ENCODE assay signal across 2 cellular contexts in genomic region chr11:45182902-45183301, GRCh38.
TF ChIP-seq lines count a peak whose summit lies in the region.

No MANE protein-coding gene starts in this region.

TF ChIP-seq in HCT116, 20 proteins besides CTCF, POLR2A, EP300 and RAD21:
- TF ChIP-seq FOSL1 (IDR thresholded peaks at IDR 0.05; ENCODE audit: low read depth) = no peak
- TF ChIP-seq SP1 (IDR thresholded peaks at IDR 0.05; ENCODE audit: low read depth) = no peak
- TF ChIP-seq MAX (IDR thresholded peaks at IDR 0.05) = no peak
- TF ChIP-seq POLR2AphosphoS5 (IDR thresholded peaks at IDR 0.05; ENCODE audit: low read depth, low read length) = no peak
- TF ChIP-seq CEBPB (IDR thresholded peaks at IDR 0.05; ENCODE audit: low read depth) = no peak
- TF ChIP-seq ZFX (IDR thresholded peaks at IDR 0.05) = no peak
- no peak for TF ChIP-seq SIN3A (IDR thresholded peaks at IDR 0.05; ENCODE audit: low read depth)
- TF ChIP-seq CBX3 (IDR thresholded peaks at IDR 0.05; ENCODE audit: low read depth) = no peak
- no peak for TF ChIP-seq ELF1 (IDR thresholded peaks at IDR 0.05; ENCODE audit: borderline replicate concordance, low read depth)
- TF ChIP-seq YY1 (IDR thresholded peaks at IDR 0.05; ENCODE audit: extremely low read depth, insufficient replicate concordance, low read depth, low read length) = no peak
- no peak for TF ChIP-seq ATF3 (IDR thresholded peaks at IDR 0.05)
- TF ChIP-seq TCF7L2 (IDR thresholded peaks at IDR 0.05; ENCODE audit: borderline replicate concordance, extremely low read depth, insufficient read depth, insufficient read length) = no peak
- TF ChIP-seq EZH2 (IDR thresholded peaks at IDR 0.05) = no peak
- TF ChIP-seq SRF (IDR thresholded peaks at IDR 0.05; ENCODE audit: low read depth) = no peak
- TF ChIP-seq REST (IDR thresholded peaks at IDR 0.05; ENCODE audit: low read depth) = no peak

TF ChIP-seq in GM12878, 131 proteins besides CTCF, POLR2A, EP300 and RAD21:
- TF ChIP-seq EED (IDR thresholded peaks at IDR 0.05; ENCODE audit: low read depth) (no peak), SREBF2 (IDR thresholded peaks at IDR 0.05; ENCODE audit: low read length) (no peak), ATF7 (IDR thresholded peaks at IDR 0.05; ENCODE audit: low read depth) (no peak), IKZF1 (conservative IDR thresholded peaks at IDR 0.05) (no peak), BRCA1 (IDR thresholded peaks at IDR 0.05; ENCODE audit: low read depth, low read length) (no peak), NKRF (conservative IDR thresholded peaks at IDR 0.05) (no peak), BCLAF1 (IDR thresholded peaks at IDR 0.05) (no peak), MXI1 (IDR thresholded peaks at IDR 0.05; ENCODE audit: low read depth, low read length) (no peak), RCOR1 (conservative IDR thresholded peaks at IDR 0.05; ENCODE audit: low read depth, low read length) (no peak), POLR2AphosphoS2 (IDR thresholded peaks at IDR 0.05; ENCODE audit: low read depth, low read length) (no peak), ZNF384 (IDR thresholded peaks at IDR 0.05; ENCODE audit: borderline replicate concordance, low read depth, low read length) (no peak), TCF12 (IDR thresholded peaks at IDR 0.05; ENCODE audit: low read depth, low read length) (no peak), POLR2AphosphoS5 (IDR thresholded peaks at IDR 0.05; ENCODE audit: low read length) (no peak), NR2C2 (IDR thresholded peaks at IDR 0.05; ENCODE audit: borderline replicate concordance, control insufficient read depth, insufficient read length, low read depth) (no peak)
